In the genomic region with DNA sequence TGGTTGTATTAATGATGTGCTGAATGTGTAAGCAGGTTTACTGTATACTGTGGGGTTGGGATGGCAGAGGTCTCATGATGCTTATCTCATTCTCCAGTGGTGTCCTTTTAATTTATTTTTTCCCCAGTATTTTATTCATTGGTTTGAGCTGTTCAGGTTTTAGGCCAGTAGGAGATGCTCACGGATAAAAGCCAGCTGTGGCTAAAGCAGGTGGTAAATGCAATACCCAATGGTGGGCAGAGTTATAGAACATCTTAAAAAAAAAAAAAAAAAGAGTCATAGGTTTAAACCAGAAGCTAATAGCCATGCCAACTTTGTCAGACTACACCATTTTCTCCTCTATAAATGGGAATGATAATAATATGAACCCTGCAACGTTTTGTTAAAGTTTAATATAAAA, we compare ENCODE assay signal across 11 cellular contexts. TPM values are rescaled to one million over a fixed set of nuclear protein-coding genes. Genes with fewer than 3 reads are reported as not detected.
A peak's percentile ranks its signal among the peaks of the same experiment; 100 is the strongest.
DNase-seq lines count a peak whose midpoint lies in the region; ATAC-seq and TF ChIP-seq lines count a peak whose summit lies in the region.
"Had no signal": no experiment of that assay in that cellular context is flagged by ENCODE, and none has a peak within 500 bp of the region (broad histone marks: within the 10 kb centered on the region; RNA-seq: fewer than 3 reads in every experiment).

No MANE protein-coding gene starts in this region.

- intact Hi-C loops in activated CD4-positive, alpha-beta memory T cell treated with anti-CD3 and anti-CD28 coated beads for 36 hours (cut with micrococcal nuclease) = no loop called here

- no peak overlapping the region for H4K8ac ChIP-seq in mesenchymal stem cell (ENCODE audit: low read length)

- peaks cover 3% of the 10 kb centered on the region for H3K9me3 Mint-ChIP-seq in activated CD4-positive, alpha-beta memory T cell treated with anti-CD3 and anti-CD28 coated beads for 36 hours

- H3K36me3 ChIP-seq in mesenchymal stem cell (ENCODE audit: control insufficient read depth in 1 of 2, insufficient read depth in 2 of 2, low read depth in 1 of 2, low read length in 2 of 2) = no peaks in the 10 kb centered on the region
- H3K36me3 ChIP-seq: neutrophil had no signal

- POLR2A ChIA-PET in activated CD4-positive, alpha-beta memory T cell treated with anti-CD3 and anti-CD28 coated beads for 36 hours (lab: Charles Lee) = no interaction called here

- no peak overlapping the region for H3K18ac ChIP-seq in mesenchymal stem cell (ENCODE audit: low read depth in 1 of 2, low read length in 2 of 2)

- no peak overlapping the region for H2AK5ac ChIP-seq in mesenchymal stem cell (ENCODE audit: low read length, severe bottlenecking)

- H3K27me3 ChIP-seq in mesenchymal stem cell (ENCODE audit: control insufficient read depth in 1 of 2, insufficient read depth in 1 of 2, low read length in 2 of 2) = no peaks in the 10 kb centered on the region
- H3K27me3 ChIP-seq: hepatocyte, neutrophil had no signal

- no peak overlapping the region for H2BK120ac ChIP-seq in mesenchymal stem cell (ENCODE audit: low read depth, low read length)

- DNase-seq in HT1080 (ENCODE audit: low read depth) (peak; percentile 50), mesenchymal stem cell (peak; percentile 20), nucleus accumbens (lab: John Stamatoyannopoulos, UW) (no peak), NCI-H526 treated with DMSO at 0.1 percent for 48 hours (lab: John Stamatoyannopoulos, UW) (no peak)
- DNase-seq in activated CD4-positive, alpha-beta memory T cell treated with anti-CD3 and anti-CD28 coated beads for 36 hours = no peak
- no peak for DNase-seq in activated CD4-positive, alpha-beta T cell treated with anti-CD3 and anti-CD28 coated beads, Interleukin-2, amount 50 U/mL, for 1 hour

- H3K4me1 Mint-ChIP-seq in activated CD4-positive, alpha-beta memory T cell treated with anti-CD3 and anti-CD28 coated beads for 36 hours (ENCODE audit: low read depth) = peaks cover 4% of the 10 kb centered on the region

- no peak overlapping the region for H3K27ac Mint-ChIP-seq in activated CD4-positive, alpha-beta memory T cell treated with anti-CD3 and anti-CD28 coated beads for 36 hours

- no peak overlapping the region for H4K91ac ChIP-seq in mesenchymal stem cell (ENCODE audit: low read length)

- H2BK5ac ChIP-seq in mesenchymal stem cell (ENCODE audit: low read depth, low read length, poor library complexity, severe bottlenecking) = no peak overlapping the region

- no peak overlapping the region for H2AFZ ChIP-seq in mesenchymal stem cell (ENCODE audit: low read depth, low read length)
- H2AFZ ChIP-seq: hepatocyte had no signal

- H3K4me3 Mint-ChIP-seq in activated CD4-positive, alpha-beta memory T cell treated with anti-CD3 and anti-CD28 coated beads for 36 hours = no peak overlapping the region

- no peak overlapping the region for H2BK12ac ChIP-seq in mesenchymal stem cell (ENCODE audit: low read length in 2 of 2)

- no peak overlapping the region for H3K4ac ChIP-seq in mesenchymal stem cell (ENCODE audit: low read depth in 1 of 2, low read length in 2 of 2)

- H3K79me1 ChIP-seq in mesenchymal stem cell (replicated peaks; ENCODE audit: low read length, poor library complexity, severe bottlenecking) = no peaks in the 10 kb centered on the region

- H3K4me3 ChIP-seq in WI38 (ENCODE audit: low read depth, low read length) (no peak overlapping the region), mesenchymal stem cell (ENCODE audit: insufficient read depth in 1 of 2, low read depth in 1 of 2, low read length in 2 of 2) (no peak overlapping the region)
- H3K4me3 ChIP-seq: hepatocyte had no signal

- H3K27me3 Mint-ChIP-seq in activated CD4-positive, alpha-beta memory T cell treated with anti-CD3 and anti-CD28 coated beads for 36 hours = peaks cover 20% of the 10 kb centered on the region

- H3K14ac ChIP-seq in mesenchymal stem cell (ENCODE audit: low read length in 2 of 2) = no peak overlapping the region

- WGBS in mesenchymal stem cell = no CpG with 5 or more reads among the region's 2 CpGs

- CTCF ChIA-PET in activated CD4-positive, alpha-beta memory T cell treated with anti-CD3 and anti-CD28 coated beads for 36 hours (lab: Charles Lee) = interaction anchor here (0.6 to 1.5 kb wide), 3 partner anchors 155 to 445 kb away, joined by 3 read pairs; no protein-coding TSS in a partner anchor

- H3K23ac ChIP-seq in mesenchymal stem cell (ENCODE audit: low read length in 2 of 2) = no peak overlapping the region

- no peak overlapping the region for H3K4me2 ChIP-seq in mesenchymal stem cell (ENCODE audit: low read length, poor library complexity, severe bottlenecking)
- H3K4me2 ChIP-seq: hepatocyte had no signal

- TF ChIP-seq CTCF in WI38 (IDR thresholded peaks at IDR 0.05; ENCODE audit: low read depth, low read length) = peak; percentile 27; the same call in 1 of the 2 replicates

- no peaks in the 10 kb centered on the region for H3K9me3 ChIP-seq in mesenchymal stem cell (ENCODE audit: control insufficient read depth, low read length)
- H3K9me3 ChIP-seq: neutrophil had no signal

- H3K36me3 Mint-ChIP-seq in activated CD4-positive, alpha-beta memory T cell treated with anti-CD3 and anti-CD28 coated beads for 36 hours = no peaks in the 10 kb centered on the region

- H3K27ac ChIP-seq in mesenchymal stem cell (ENCODE audit: low read length, poor library complexity, severe bottlenecking) = no peak overlapping the region
- H3K27ac ChIP-seq: hepatocyte, neutrophil had no signal

- no peak overlapping the region for H2BK15ac ChIP-seq in mesenchymal stem cell (ENCODE audit: low read depth, poor library complexity, severe bottlenecking)

- peak; percentile 59 for ATAC-seq in GM18909 (IDR thresholded peaks at IDR 0.05; ENCODE audit: poor library complexity, unreplicated experiment)

- no peaks in the 10 kb centered on the region for H3K4me1 ChIP-seq in mesenchymal stem cell (ENCODE audit: control insufficient read depth, insufficient read depth, low read depth, low read length)

- H3K9ac ChIP-seq in mesenchymal stem cell (ENCODE audit: low read length) = no peak overlapping the region

RNA-seq across cellular contexts. Expression of a gene that starts 57.8 kb away (rescaled TPM):
- total RNA-seq in HT1080 (2014; rRNA removed; shearing (Covaris generic)) = not detected in 2 replicates
- not detected in 2 replicates for polyA plus RNA-seq in HT1080 (2015; cell fraction: cytosol; rRNA removed)
- not detected in 2 replicates for polyA plus RNA-seq in HT1080 (2015; cell fraction: nucleus; rRNA removed)
- polyA plus RNA-seq in mesenchymal stem cell (2013, experiment 1 of 2) = not detected
- not detected for polyA plus RNA-seq in mesenchymal stem cell (2013, experiment 2 of 2)
- not detected for total RNA-seq in activated CD4-positive, alpha-beta memory T cell treated with anti-CD3 and anti-CD28 coated beads for 36 hours
- total RNA-seq: astrocyte had no signal

Comparison
In these comparisons a context has a peak if more than half of its experiments do, and no peak if none do; other contexts are left out.
1. DNase-seq: peak in HT1080 (single experiment) and mesenchymal stem cell (single experiment); none in nucleus accumbens (0 of 56), activated CD4-positive, alpha-beta memory T cell treated with anti-CD3 and anti-CD28 coated beads for 36 hours (single experiment), activated CD4-positive, alpha-beta T cell treated with anti-CD3 and anti-CD28 coated beads, Interleukin-2, amount 50 U/mL, for 1 hour (single experiment) and NCI-H526 treated with DMSO at 0.1 percent for 48 hours (single experiment).